Comparison of ENCODE assay signal across 15 cellular contexts in genomic region chr11:83528877-83529276, GRCh38.
DNase-seq lines count a peak whose midpoint lies in the region; ATAC-seq lines count a peak whose summit lies in the region.
"Had no signal": no experiment of that assay in that cellular context is flagged by ENCODE, and none has a peak within 500 bp of the region (broad histone marks: within the 10 kb centered on the region; RNA-seq: fewer than 3 reads in every experiment).

No MANE protein-coding gene starts in this region.

- ATAC-seq in Right ventricle myocardium superior (ENCODE audit: poor library complexity) (peak; percentile 38), HG03442 (IDR thresholded peaks at IDR 0.05; ENCODE audit: unreplicated experiment) (no peak), GM21717 (IDR thresholded peaks at IDR 0.05; ENCODE audit: unreplicated experiment) (no peak)
- ATAC-seq: A549; CD8-positive, alpha-beta T cell; GM12878 had no signal

- intact Hi-C loops in Right ventricle myocardium superior (cut with DNase I) = no loop called here
- intact Hi-C loops in cardiac septum (cut with DNase I) = no loop called here

- DNase-seq in Right ventricle myocardium superior (no peak), cardiac septum (ENCODE audit: low spot score) (no peak), NCI-H69 (lab: John Stamatoyannopoulos, UW) (peak; percentile 80)
- DNase-seq: AML-193; Caco-2; Calu3; CD4-positive, alpha-beta T cell; CD8-positive, alpha-beta T cell; DND-41; EL; GDM1 had no signal
